ENCODE assay signal across 8 cellular contexts in the genomic region with DNA sequence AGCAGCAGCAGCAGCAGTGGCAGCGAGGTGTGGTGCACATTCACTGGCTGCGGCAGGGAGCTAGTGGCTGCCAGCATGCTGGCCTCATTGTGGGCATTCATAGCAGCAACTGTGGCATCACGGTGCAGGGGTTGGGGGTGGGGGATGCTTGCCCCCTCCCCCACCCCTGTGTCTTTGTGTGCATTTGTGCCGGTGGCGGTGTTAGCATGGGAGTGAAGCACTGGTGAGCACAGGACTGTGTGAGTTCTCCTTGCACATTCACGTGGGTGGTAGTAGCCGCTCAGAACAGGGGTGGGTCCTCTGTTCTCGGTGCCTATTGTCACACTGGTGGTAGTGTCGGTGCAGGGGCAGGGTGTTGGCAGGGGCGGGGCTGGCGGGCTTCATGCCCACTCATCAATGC.
A peak's percentile ranks its signal among the peaks of the same experiment; 100 is the strongest.
DNase-seq lines count a peak whose midpoint lies in the region; ATAC-seq and TF ChIP-seq lines count a peak whose summit lies in the region.
"Not testable (repeated sequence)": the region's sequence is repeated elsewhere in the genome, so short reads cannot be mapped to it uniquely, and the experiment has no call there.

No MANE protein-coding gene starts in this region.

- H3K4me1 Mint-ChIP-seq in activated T-helper 17 cell treated with anti-CD3 and anti-CD28 coated beads, Interleukin-2, amount 50 U/mL, for 72 hours; stimulated activated effector memory CD8-positive, alpha-beta T cell treated with anti-CD3 and anti-CD28 coated beads, Interleukin-12 subunit alpha, Interleukin-12 subunit beta, amount 100 ng/mL, for 72 hours: not testable (repeated sequence)

- not testable (repeated sequence) for H3K36me3 Mint-ChIP-seq in activated T-helper 17 cell treated with anti-CD3 and anti-CD28 coated beads, Interleukin-2, amount 50 U/mL, for 72 hours (ENCODE audit: low read depth); stimulated activated effector memory CD8-positive, alpha-beta T cell treated with anti-CD3 and anti-CD28 coated beads, Interleukin-12 subunit alpha, Interleukin-12 subunit beta, amount 100 ng/mL, for 72 hours

- not testable (repeated sequence) for H3K36me3 ChIP-seq in heart right ventricle; aorta (ENCODE audit: control insufficient read depth in 1 of 2, insufficient read depth in 2 of 2, low read length in 1 of 2)

- H3K4me1 ChIP-seq in foreskin keratinocyte; heart right ventricle; aorta (ENCODE audit: control insufficient read depth in 1 of 2, insufficient read depth in 2 of 2, low read length in 2 of 2): not testable (repeated sequence)

- not testable (repeated sequence) for H3K27me3 Mint-ChIP-seq in activated T-helper 17 cell treated with anti-CD3 and anti-CD28 coated beads, Interleukin-2, amount 50 U/mL, for 72 hours

- H3K27ac ChIP-seq in foreskin keratinocyte; heart right ventricle; aorta (ENCODE audit: low read depth in 1 of 2, low read length in 2 of 2): not testable (repeated sequence)

- not testable (repeated sequence) for H3K4me3 ChIP-seq in heart right ventricle; aorta (ENCODE audit: low read length in 2 of 2)

- not testable (repeated sequence) for TF ChIP-seq CTCF in foreskin keratinocyte (conservative IDR thresholded peaks at IDR 0.05); heart right ventricle (IDR thresholded peaks at IDR 0.05); omental fat pad (IDR thresholded peaks at IDR 0.05)

- not testable (repeated sequence) for H3K9me3 Mint-ChIP-seq in activated T-helper 17 cell treated with anti-CD3 and anti-CD28 coated beads, Interleukin-2, amount 50 U/mL, for 72 hours; stimulated activated effector memory CD8-positive, alpha-beta T cell treated with anti-CD3 and anti-CD28 coated beads, Interleukin-12 subunit alpha, Interleukin-12 subunit beta, amount 100 ng/mL, for 72 hours

- not testable (repeated sequence) for H3K4me3 Mint-ChIP-seq in activated T-helper 17 cell treated with anti-CD3 and anti-CD28 coated beads, Interleukin-2, amount 50 U/mL, for 72 hours; stimulated activated effector memory CD8-positive, alpha-beta T cell treated with anti-CD3 and anti-CD28 coated beads, Interleukin-12 subunit alpha, Interleukin-12 subunit beta, amount 100 ng/mL, for 72 hours

- intact Hi-C loops in heart right ventricle (cut with DNase I); aorta (cut with DNase I): not testable (repeated sequence)

- not testable (repeated sequence) for H3K27ac Mint-ChIP-seq in activated T-helper 17 cell treated with anti-CD3 and anti-CD28 coated beads, Interleukin-2, amount 50 U/mL, for 72 hours; stimulated activated effector memory CD8-positive, alpha-beta T cell treated with anti-CD3 and anti-CD28 coated beads, Interleukin-12 subunit alpha, Interleukin-12 subunit beta, amount 100 ng/mL, for 72 hours

- H3K27me3 ChIP-seq in foreskin keratinocyte; heart right ventricle; aorta (ENCODE audit: control insufficient read depth in 1 of 2, insufficient read depth in 2 of 2, low read length in 1 of 2): not testable (repeated sequence)

- peak; percentile 19 for ATAC-seq in activated T-helper 17 cell treated with anti-CD3 and anti-CD28 coated beads, Interleukin-2, amount 50 U/mL, for 72 hours (replicated peaks)
- peak; percentile 17 for ATAC-seq in foreskin keratinocyte
- ATAC-seq in heart right ventricle: peak in 6 of 8 donors; percentile 11 to 77 (median 38)
- peak; percentile 14 for ATAC-seq in left lobe of liver
- ATAC-seq in omental fat pad (ENCODE audit: low FRiP score): peak; percentile 57
- peak; percentile 49 for ATAC-seq in stimulated activated effector memory CD8-positive, alpha-beta T cell treated with anti-CD3 and anti-CD28 coated beads, Interleukin-12 subunit alpha, Interleukin-12 subunit beta, amount 100 ng/mL, for 72 hours
- peak; percentile 58 for ATAC-seq in aorta (ENCODE audit: low FRiP score)

- DNase-seq in foreskin keratinocyte; heart right ventricle; left lobe of liver (ENCODE audit: low spot score); omental fat pad (ENCODE audit: low spot score); stimulated activated effector memory CD8-positive, alpha-beta T cell treated with anti-CD3 and anti-CD28 coated beads, Interleukin-12 subunit alpha, Interleukin-12 subunit beta, amount 100 ng/mL, for 72 hours (ENCODE audit: low spot score in 2 of 2): not testable (repeated sequence)
- DNase-seq in mesenteric fat pad (ENCODE audit: low spot score) (peak; percentile 90), aorta (peak in 1 of 2 donors; percentile 74)

- WGBS in heart right ventricle, 2 donors: 81 to 85% methylated on average over 11 of the region's 11 CpGs
- 83 to 87% methylated on average over 11 of the region's 11 CpGs for WGBS in aorta, 2 donors

- H3K9me3 ChIP-seq in heart right ventricle; aorta (ENCODE audit: control insufficient read depth, low read length): not testable (repeated sequence)
